10 cellular contexts compared by ENCODE assay signal in genomic region chr17:63646492-63646815, GRCh38. TPM values are rescaled to one million over a fixed set of nuclear protein-coding genes. Genes with fewer than 3 reads are reported as not detected.
DNase-seq lines count a peak whose midpoint lies in the region; ATAC-seq and TF ChIP-seq lines count a peak whose summit lies in the region.
"Had no signal": no experiment of that assay in that cellular context is flagged by ENCODE, and none has a peak within 500 bp of the region (broad histone marks: within the 10 kb centered on the region; RNA-seq: fewer than 3 reads in every experiment).

No MANE protein-coding gene starts in this region.

- H3K36me3 Mint-ChIP-seq in endothelial cell (ENCODE audit: low read depth, unreplicated experiment): peaks cover 43% of the 10 kb centered on the region
- peaks cover 8% of the 10 kb centered on the region for H3K36me3 Mint-ChIP-seq in effector memory CD8-positive, alpha-beta T cell (ENCODE audit: insufficient read depth)

- H3K9me3 Mint-ChIP-seq in endothelial cell (ENCODE audit: unreplicated experiment): no peaks in the 10 kb centered on the region
- H3K9me3 Mint-ChIP-seq in effector memory CD8-positive, alpha-beta T cell: no peaks in the 10 kb centered on the region

- peak; percentile 88 for ATAC-seq in GM18498 (IDR thresholded peaks at IDR 0.05; ENCODE audit: unreplicated experiment)
- peak; percentile 76 for ATAC-seq in GM19468 (IDR thresholded peaks at IDR 0.05; ENCODE audit: extremely low read depth, unreplicated experiment)
- ATAC-seq in HG03175 (IDR thresholded peaks at IDR 0.05; ENCODE audit: unreplicated experiment): peak; percentile 82
- no peak for ATAC-seq in effector memory CD8-positive, alpha-beta T cell (replicated peaks)
- ATAC-seq: Panc1 had no signal

- TF ChIP-seq CTCF in endothelial cell (IDR thresholded peaks at IDR 0.05; ENCODE audit: unreplicated experiment): no peak

- H3K4me1 Mint-ChIP-seq in endothelial cell (ENCODE audit: unreplicated experiment): peaks cover 15% of the 10 kb centered on the region
- H3K4me1 Mint-ChIP-seq in effector memory CD8-positive, alpha-beta T cell (ENCODE audit: low read depth in 2 of 2): peaks cover 11 to 30% of the 10 kb centered on the region in 2 donors

- no peak overlapping the region for H3K27ac Mint-ChIP-seq in endothelial cell (ENCODE audit: unreplicated experiment)
- H3K27ac Mint-ChIP-seq in effector memory CD8-positive, alpha-beta T cell: peak overlapping the region in 1 of 2 donors; percentile 53

- H3K4me3 Mint-ChIP-seq in endothelial cell (ENCODE audit: unreplicated experiment): peak overlapping the region; percentile 15
- H3K4me3 Mint-ChIP-seq in effector memory CD8-positive, alpha-beta T cell: no peak overlapping the region

- DNase-seq in endothelial cell (ENCODE audit: low spot score) (no peak), dedifferentiated amniotic fluid mesenchymal stem cell (ENCODE audit: extremely low spot score) (no peak), HK-2 (ENCODE audit: unreplicated experiment) (no peak), NCI-H187 treated with DMSO at 0.1 percent for 48 hours (lab: John Stamatoyannopoulos, UW) (no peak)
- no peak for DNase-seq in effector memory CD8-positive, alpha-beta T cell
- DNase-seq: activated effector memory CD4-positive, alpha-beta T cell treated with anti-CD3 and anti-CD28 coated beads, Interleukin-2, amount 50 U/mL, for 16 hours had no signal

- H3K27me3 Mint-ChIP-seq in endothelial cell (ENCODE audit: unreplicated experiment): no peaks in the 10 kb centered on the region
- H3K27me3 Mint-ChIP-seq in effector memory CD8-positive, alpha-beta T cell: no peaks in the 10 kb centered on the region

RNA-seq across cellular contexts. Expression of gene MAP3K3, which starts 24.2 kb away (rescaled TPM):
- 112 TPM for total RNA-seq in endothelial cell (ENCODE audit: unreplicated experiment)

RNA-seq across cellular contexts. Expression of gene TACO1, which starts 45.8 kb away (rescaled TPM):
- total RNA-seq in endothelial cell (ENCODE audit: unreplicated experiment): 19.4 TPM

RNA-seq across cellular contexts. Expression of gene LIMD2, which starts 53.5 kb away (rescaled TPM):
- 132 TPM for total RNA-seq in endothelial cell (ENCODE audit: unreplicated experiment)
